21 cellular contexts compared by ENCODE assay signal in genomic region chr3:98026425-98027083, GRCh38. TPM values are rescaled to one million over a fixed set of nuclear protein-coding genes. Genes with fewer than 3 reads are reported as not detected.
DNase-seq lines count a peak whose midpoint lies in the region; ATAC-seq lines count a peak whose summit lies in the region.
"Had no signal": no experiment of that assay in that cellular context is flagged by ENCODE, and none has a peak within 500 bp of the region (broad histone marks: within the 10 kb centered on the region; RNA-seq: fewer than 3 reads in every experiment).

No MANE protein-coding gene starts in this region.

- H3K4me3 Mint-ChIP-seq in activated CD4-positive, alpha-beta memory T cell treated with anti-CD3 and anti-CD28 coated beads, Interleukin-2, amount 10 ng/mL, durations not matched to agents 7 days and 5 days: no peak overlapping the region
- H3K4me3 Mint-ChIP-seq: activated CD8-positive, alpha-beta T cell treated with anti-CD3 and anti-CD28 coated beads for 36 hours; activated naive CD8-positive, alpha-beta T cell treated with anti-CD3 and anti-CD28 coated beads for 36 hours; mesothelial cell of epicardium; neural progenitor cell had no signal

- ATAC-seq in GM18498 (IDR thresholded peaks at IDR 0.05; ENCODE audit: unreplicated experiment) (peak; percentile 53), GM19395 (IDR thresholded peaks at IDR 0.05; ENCODE audit: unreplicated experiment) (peak; percentile 67), HG02588 (IDR thresholded peaks at IDR 0.05; ENCODE audit: unreplicated experiment) (peak; percentile 64), HG03378 (IDR thresholded peaks at IDR 0.05; ENCODE audit: unreplicated experiment) (peak; percentile 50), GM18517 (IDR thresholded peaks at IDR 0.05; ENCODE audit: unreplicated experiment) (no peak)
- ATAC-seq: activated CD8-positive, alpha-beta T cell treated with anti-CD3 and anti-CD28 coated beads for 36 hours had no signal

- H3K36me3 Mint-ChIP-seq in activated CD4-positive, alpha-beta memory T cell treated with anti-CD3 and anti-CD28 coated beads, Interleukin-2, amount 10 ng/mL, durations not matched to agents 7 days and 5 days (ENCODE audit: low read depth): peaks cover 4% of the 10 kb centered on the region
- H3K36me3 Mint-ChIP-seq: activated naive CD8-positive, alpha-beta T cell treated with anti-CD3 and anti-CD28 coated beads for 36 hours; mesothelial cell of epicardium; neural progenitor cell had no signal

- DNase-seq in DMS79 treated with DMSO at 0.1 percent for 48 hours (lab: John Stamatoyannopoulos, UW) (no peak), occipital lobe (lab: John Stamatoyannopoulos, UW) (no peak)
- no peak for DNase-seq in activated CD4-positive, alpha-beta memory T cell treated with anti-CD3 and anti-CD28 coated beads, Interleukin-2, amount 10 ng/mL, durations not matched to agents 7 days and 5 days
- DNase-seq: 8988T; activated CD8-positive, alpha-beta T cell treated with anti-CD3 and anti-CD28 coated beads for 36 hours; activated naive CD8-positive, alpha-beta T cell treated with anti-CD3 and anti-CD28 coated beads for 36 hours; BE2C; brain microvascular endothelial cell; retina; stimulated activated naive CD4-positive, alpha-beta T cell; SW 1271 had no signal

- CTCF ChIA-PET in activated CD4-positive, alpha-beta memory T cell treated with anti-CD3 and anti-CD28 coated beads, Interleukin-2, amount 10 ng/mL, durations not matched to agents 7 days and 5 days (lab: Charles Lee): interaction anchor here (0.8 to 2.0 kb wide), 5 partner anchors 12 to 571 kb away, joined by 3 to 14 read pairs (median 3); no protein-coding TSS in a partner anchor

- H3K27me3 Mint-ChIP-seq in activated CD4-positive, alpha-beta memory T cell treated with anti-CD3 and anti-CD28 coated beads, Interleukin-2, amount 10 ng/mL, durations not matched to agents 7 days and 5 days: no peaks in the 10 kb centered on the region

- no peaks in the 10 kb centered on the region for H3K9me3 Mint-ChIP-seq in activated CD4-positive, alpha-beta memory T cell treated with anti-CD3 and anti-CD28 coated beads, Interleukin-2, amount 10 ng/mL, durations not matched to agents 7 days and 5 days
- H3K9me3 Mint-ChIP-seq: activated CD8-positive, alpha-beta T cell treated with anti-CD3 and anti-CD28 coated beads for 36 hours; activated naive CD8-positive, alpha-beta T cell treated with anti-CD3 and anti-CD28 coated beads for 36 hours; mesothelial cell of epicardium; neural progenitor cell had no signal

- POLR2A ChIA-PET in activated CD4-positive, alpha-beta memory T cell treated with anti-CD3 and anti-CD28 coated beads, Interleukin-2, amount 10 ng/mL, durations not matched to agents 7 days and 5 days (lab: Charles Lee): interaction anchor here (0.8 to 1.2 kb wide), 2 partner anchors 12 to 205 kb away, joined by 3 to 4 read pairs; partner anchors contain the start of gene CRYBG3

- H3K4me1 Mint-ChIP-seq in activated CD4-positive, alpha-beta memory T cell treated with anti-CD3 and anti-CD28 coated beads, Interleukin-2, amount 10 ng/mL, durations not matched to agents 7 days and 5 days: peaks cover 31% of the 10 kb centered on the region
- H3K4me1 Mint-ChIP-seq: neural progenitor cell had no signal

- no peak overlapping the region for H3K27ac Mint-ChIP-seq in activated CD4-positive, alpha-beta memory T cell treated with anti-CD3 and anti-CD28 coated beads, Interleukin-2, amount 10 ng/mL, durations not matched to agents 7 days and 5 days
- H3K27ac Mint-ChIP-seq: activated CD8-positive, alpha-beta T cell treated with anti-CD3 and anti-CD28 coated beads for 36 hours; activated naive CD8-positive, alpha-beta T cell treated with anti-CD3 and anti-CD28 coated beads for 36 hours; mesothelial cell of epicardium; neural progenitor cell had no signal

RNA-seq across cellular contexts. Expression of gene GABRR3, which starts 8.6 kb away (rescaled TPM):
- total RNA-seq in activated CD4-positive, alpha-beta memory T cell treated with anti-CD3 and anti-CD28 coated beads, Interleukin-2, amount 10 ng/mL, durations not matched to agents 7 days and 5 days: not detected
- total RNA-seq in occipital lobe: not detected
- total RNA-seq: activated CD8-positive, alpha-beta T cell treated with anti-CD3 and anti-CD28 coated beads for 36 hours; activated naive CD8-positive, alpha-beta T cell treated with anti-CD3 and anti-CD28 coated beads for 36 hours; endothelial cell of umbilical vein; fibroblast of villous mesenchyme; mesothelial cell of epicardium; tibial nerve had no signal

RNA-seq across cellular contexts. Expression of gene RIOX2, which starts 54.3 kb away (rescaled TPM):
- total RNA-seq in activated CD4-positive, alpha-beta memory T cell treated with anti-CD3 and anti-CD28 coated beads, Interleukin-2, amount 10 ng/mL, durations not matched to agents 7 days and 5 days: 10 to 100 TPM; 46.5 to 46.7 TPM
- 17.5 TPM for total RNA-seq in occipital lobe
